Comparison of ENCODE assay signal across 17 cellular contexts in the genomic region with DNA sequence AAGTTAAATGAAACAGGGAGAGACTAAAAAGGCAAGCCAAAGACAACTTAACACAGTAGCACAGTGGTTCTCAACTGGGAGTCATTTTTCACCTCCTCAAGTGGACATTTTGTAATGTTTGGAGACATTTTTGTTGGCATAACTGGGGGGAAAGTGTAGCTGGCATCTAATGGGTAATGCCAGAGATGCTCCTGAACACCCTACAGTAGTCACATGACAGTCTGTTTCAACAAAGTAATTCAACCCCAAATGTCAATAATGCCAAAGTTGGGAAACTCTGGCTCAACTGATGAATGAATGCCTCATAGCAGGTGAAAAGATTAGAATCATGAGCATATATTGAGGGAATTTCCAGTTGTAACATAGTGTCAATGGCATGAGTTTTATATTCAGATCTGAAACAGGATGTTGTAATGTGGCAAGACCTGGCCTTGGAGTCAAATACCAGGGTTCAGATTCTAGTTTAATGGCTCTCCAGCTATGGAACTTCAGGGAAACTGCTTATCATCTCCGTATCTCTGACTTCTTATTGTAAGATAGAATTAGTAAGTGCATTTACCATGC. TPM values are rescaled to one million over a fixed set of nuclear protein-coding genes. Genes with fewer than 3 reads are reported as not detected.
DNase-seq lines count a peak whose midpoint lies in the region; ATAC-seq and TF ChIP-seq lines count a peak whose summit lies in the region.
"Had no signal": no experiment of that assay in that cellular context is flagged by ENCODE, and none has a peak within 500 bp of the region (broad histone marks: within the 10 kb centered on the region; RNA-seq: fewer than 3 reads in every experiment).

No MANE protein-coding gene starts in this region.

- no peak overlapping the region for H3K4me3 Mint-ChIP-seq in stimulated activated naive CD8-positive, alpha-beta T cell treated with anti-CD3 and anti-CD28 coated beads, Interleukin-15, amount 100 ng/mL, for 72 hours
- H3K4me3 Mint-ChIP-seq: CD14-positive monocyte; CD8-positive, alpha-beta T cell; HFFc6 had no signal

- TF ChIP-seq CTCF in left lung (IDR thresholded peaks at IDR 0.05): no peak

- H3K9me3 Mint-ChIP-seq in stimulated activated naive CD8-positive, alpha-beta T cell treated with anti-CD3 and anti-CD28 coated beads, Interleukin-15, amount 100 ng/mL, for 72 hours: no peaks in the 10 kb centered on the region
- H3K9me3 Mint-ChIP-seq: CD8-positive, alpha-beta T cell had no signal

- no peaks in the 10 kb centered on the region for H3K27me3 Mint-ChIP-seq in stimulated activated naive CD8-positive, alpha-beta T cell treated with anti-CD3 and anti-CD28 coated beads, Interleukin-15, amount 100 ng/mL, for 72 hours

- intact Hi-C loops in left lung (cut with DNase I): no loop called here

- H3K27ac ChIP-seq in left lung: no peak overlapping the region

- DNase-seq in stimulated activated naive CD8-positive, alpha-beta T cell treated with anti-CD3 and anti-CD28 coated beads, Interleukin-15, amount 100 ng/mL, for 72 hours: no peak
- DNase-seq in stimulated activated naive CD8-positive, alpha-beta T cell treated with anti-CD3 and anti-CD28 coated beads, Interleukin-15, Interleukin-2, amounts not matched to agents 100 U/mL and 50 U/mL, for 24 hours: no peak
- DNase-seq in HuH-7 (ENCODE audit: low spot score) (peak; percentile 11), left lung (no peak)
- no peak for DNase-seq in stimulated activated CD4-positive, alpha-beta T cell treated with anti-CD3 and anti-CD28 coated beads, Interleukin-15, amount 100 ng/mL, for 24 hours
- DNase-seq: CD8-positive, alpha-beta T cell; COR-L47; DMS153; DMS79 treated with DMSO at 0.1 percent for 48 hours; GDM1; HCEC 1CT; HFFc6 had no signal

- H3K36me3 ChIP-seq in left lung: no peaks in the 10 kb centered on the region

- no peaks in the 10 kb centered on the region for H3K4me1 ChIP-seq in left lung

- no peaks in the 10 kb centered on the region for H3K27me3 ChIP-seq in left lung

- H3K9me3 ChIP-seq in left lung: no peaks in the 10 kb centered on the region

- H3K27ac Mint-ChIP-seq in stimulated activated naive CD8-positive, alpha-beta T cell treated with anti-CD3 and anti-CD28 coated beads, Interleukin-15, amount 100 ng/mL, for 72 hours: no peak overlapping the region
- H3K27ac Mint-ChIP-seq: CD14-positive monocyte; CD8-positive, alpha-beta T cell; HFFc6 had no signal

- ATAC-seq in stimulated activated naive CD8-positive, alpha-beta T cell treated with anti-CD3 and anti-CD28 coated beads, Interleukin-15, amount 100 ng/mL, for 72 hours: peak; percentile 64
- ATAC-seq in stimulated activated naive CD8-positive, alpha-beta T cell treated with anti-CD3 and anti-CD28 coated beads, Interleukin-15, Interleukin-2, amounts not matched to agents 100 U/mL and 50 U/mL, for 24 hours: no peak
- ATAC-seq in left lung (peak; percentile 29), GM18861 (IDR thresholded peaks at IDR 0.05; ENCODE audit: unreplicated experiment) (no peak), GM21528 (IDR thresholded peaks at IDR 0.05; ENCODE audit: low FRiP score, unreplicated experiment) (no peak)
- ATAC-seq: CD8-positive, alpha-beta T cell had no signal

- no peaks in the 10 kb centered on the region for H3K4me1 Mint-ChIP-seq in stimulated activated naive CD8-positive, alpha-beta T cell treated with anti-CD3 and anti-CD28 coated beads, Interleukin-15, amount 100 ng/mL, for 72 hours
- H3K4me1 Mint-ChIP-seq: CD14-positive monocyte had no signal

- no peak overlapping the region for H3K4me3 ChIP-seq in left lung

RNA-seq across cellular contexts. Expression of a gene that starts 2.4 kb away (rescaled TPM):
- total RNA-seq in left lung: not detected
- total RNA-seq: CD8-positive, alpha-beta T cell; H1; HFFc6; HT-29 had no signal

RNA-seq across cellular contexts. Expression of a gene that starts 12.7 kb away (rescaled TPM):
- not detected for total RNA-seq in left lung
- total RNA-seq: CD8-positive, alpha-beta T cell; H1; HFFc6; HT-29 had no signal

RNA-seq across cellular contexts. Expression of a gene that starts 43.1 kb away (rescaled TPM):
- total RNA-seq in left lung: not detected
- total RNA-seq: CD8-positive, alpha-beta T cell; H1; HFFc6; HT-29 had no signal

RNA-seq across cellular contexts. Expression of a gene that starts 57.4 kb away (rescaled TPM):
- not detected for total RNA-seq in left lung
- total RNA-seq: CD8-positive, alpha-beta T cell; H1; HFFc6; HT-29 had no signal

Comparison
In these comparisons a context has a peak if more than half of its experiments do, and no peak if none do; other contexts are left out.
1. ATAC-seq: peak in stimulated activated naive CD8-positive, alpha-beta T cell treated with anti-CD3 and anti-CD28 coated beads, Interleukin-15, amount 100 ng/mL, for 72 hours (single experiment) and left lung (single experiment); none in stimulated activated naive CD8-positive, alpha-beta T cell treated with anti-CD3 and anti-CD28 coated beads, Interleukin-15, Interleukin-2, amounts not matched to agents 100 U/mL and 50 U/mL, for 24 hours (single experiment), GM18861 (single experiment) and GM21528 (single experiment).